Comparison of ENCODE assay signal across 8 cellular contexts in genomic region chr2:159497256-159497655, GRCh38.
A peak's percentile ranks its signal among the peaks of the same experiment; 100 is the strongest.
DNase-seq lines count a peak whose midpoint lies in the region; ATAC-seq lines count a peak whose summit lies in the region.

No MANE protein-coding gene starts in this region.

- peaks cover 7 to 22% (median 14%) of the 10 kb centered on the region in 10 experiments; a peak in 16 of 20 replicates for H3K4me1 ChIP-seq in BLaER1 treated with 17β-estradiol and CSF1 and Interleukin-3, amounts not matched to agents 10 nM and 100 nM
- H3K4me1 ChIP-seq in urinary bladder (ENCODE audit: insufficient read depth), result no peaks in the 10 kb centered on the region

- peak overlapping the region in 10 of 11 experiments; percentile 50 to 83 (median 66); a peak in 21 of 22 replicates for H3K27ac ChIP-seq in BLaER1 treated with 17β-estradiol and CSF1 and Interleukin-3, amounts not matched to agents 10 nM and 100 nM
- peak overlapping the region; percentile 18 for H3K27ac ChIP-seq in urinary bladder (ENCODE audit: low read depth)

- H3K27me3 ChIP-seq in BLaER1 treated with 17β-estradiol and CSF1 and Interleukin-3, amounts not matched to agents 10 nM and 100 nM, result no peaks in the 10 kb centered on the region

- no peak for ATAC-seq in HG03439 (IDR thresholded peaks at IDR 0.05; ENCODE audit: unreplicated experiment)
- ATAC-seq in HG03139 (IDR thresholded peaks at IDR 0.05; ENCODE audit: unreplicated experiment), result no peak

- peaks cover 6 to 19% (median 10%) of the 10 kb centered on the region in 11 experiments; a peak in 17 of 22 replicates for H3K36me3 ChIP-seq in BLaER1 treated with 17β-estradiol and CSF1 and Interleukin-3, amounts not matched to agents 10 nM and 100 nM
- no peaks in the 10 kb centered on the region for H3K36me3 ChIP-seq in urinary bladder (ENCODE audit: insufficient read depth)

- peaks cover 0 to 9% (median 0%) of the 10 kb centered on the region in 11 experiments; a peak in 1 of 22 replicates for H4K20me1 ChIP-seq in BLaER1 treated with 17β-estradiol and CSF1 and Interleukin-3, amounts not matched to agents 10 nM and 100 nM

- H3K4me3 ChIP-seq in BLaER1 treated with 17β-estradiol and CSF1 and Interleukin-3, amounts not matched to agents 10 nM and 100 nM, result no peak overlapping the region
- no peak overlapping the region for H3K4me3 ChIP-seq in urinary bladder (ENCODE audit: low read depth, low read length)

- peak overlapping the region in 10 of 11 experiments; percentile 24 to 53 (median 41); a peak in 18 of 22 replicates for H3K4me2 ChIP-seq in BLaER1 treated with 17β-estradiol and CSF1 and Interleukin-3, amounts not matched to agents 10 nM and 100 nM

- peak; percentile 97 to 98 for DNase-seq in Kasumi-1 (lab: John Stamatoyannopoulos, UW)
- peak; percentile 63 for DNase-seq in amniotic stem cell (lab: John Stamatoyannopoulos, UW)
- peak; percentile 8 for DNase-seq in kidney glomerular epithelial cell (lab: John Stamatoyannopoulos, UW)
- DNase-seq in NCI-H2196 (lab: John Stamatoyannopoulos, UW; ENCODE audit: unreplicated experiment), result no peak

- peaks cover 14 to 28% (median 21%) of the 10 kb centered on the region in 11 experiments for H3K9me3 ChIP-seq in BLaER1 treated with 17β-estradiol and CSF1 and Interleukin-3, amounts not matched to agents 10 nM and 100 nM (replicated peaks in 1 of 11)

- H3K9ac ChIP-seq in BLaER1 treated with 17β-estradiol and CSF1 and Interleukin-3, amounts not matched to agents 10 nM and 100 nM, result peak overlapping the region in 4 of 11 experiments; percentile 4 to 33 (median 26); a peak in 5 of 22 replicates
